Comparison of ENCODE assay signal across 17 cellular contexts in genomic region chr7:131861620-131862346, GRCh38.
DNase-seq lines count a peak whose midpoint lies in the region; ATAC-seq and TF ChIP-seq lines count a peak whose summit lies in the region.
"Had no signal": no experiment of that assay in that cellular context is flagged by ENCODE, and none has a peak within 500 bp of the region (broad histone marks: within the 10 kb centered on the region; RNA-seq: fewer than 3 reads in every experiment).

No MANE protein-coding gene starts in this region.

- H3K9ac ChIP-seq in HCT116 (ENCODE audit: low read length): no peak overlapping the region

- no peak overlapping the region for H3K4me2 ChIP-seq in HCT116 (ENCODE audit: low read length)

- H3K27ac ChIP-seq in HCT116 (ENCODE audit: low read depth, low read length) (no peak overlapping the region), VCaP (peak overlapping the region; percentile 78), foreskin keratinocyte (no peak overlapping the region)

- TF ChIP-seq CTCF in HCT116 (IDR thresholded peaks at IDR 0.05 in 2 of 3, conservative IDR thresholded peaks at IDR 0.05 in 1 of 3; ENCODE audit: borderline replicate concordance in 1 of 3, insufficient read depth in 1 of 3, low read depth in 2 of 3, low read length in 2 of 3) (no peak), VCaP (conservative IDR thresholded peaks at IDR 0.05) (peak; percentile 53), foreskin keratinocyte (conservative IDR thresholded peaks at IDR 0.05) (peak; percentile 16)

- DNase-seq in AG08395 (ENCODE audit: low spot score) (peak; percentile 18), HCT116 (ENCODE audit: low read depth, low spot score) (no peak), foreskin keratinocyte (no peak), NCI-H524 treated with DMSO at 0.1 percent for 48 hours (lab: John Stamatoyannopoulos, UW) (no peak), HEK293T (ENCODE audit: extremely low spot score) (no peak), islet precursor cell (no peak)
- DNase-seq: activated CD4-positive, alpha-beta T cell treated with anti-CD3 and anti-CD28 coated beads, Interleukin-2, amount 50 U/mL, for 4 hours; activated T-cell treated with anti-CD3 and anti-CD28 coated beads, Interleukin-2, amount 50 U/mL, for 48 hours; Caco-2; caudate nucleus; endodermal cell; NCI-H1930; NCI-H524; retina had no signal

- no peak overlapping the region for H3K4me3 ChIP-seq in HCT116 (replicated peaks in 1 of 2; ENCODE audit: low read depth in 1 of 2, low read length in 2 of 2)

- CTCF ChIA-PET in HCT116 (lab: Charles Lee) (no interaction called here), HEK293T (lab: Yijun Ruan, JAX) (no interaction called here)

- no TSS peak for BruUV-seq in HCT116 (replicated peaks; lab: Mats Ljungman, UMichigan)

- H3K79me2 ChIP-seq in HCT116 (ENCODE audit: insufficient read depth, low read length): no peaks in the 10 kb centered on the region

- TF ChIP-seq POLR2A in HCT116 (IDR thresholded peaks at IDR 0.05; ENCODE audit: borderline replicate concordance, extremely low read depth, insufficient read depth, insufficient read length): no peak

- peak; percentile 15; the same call in 1 of the 2 replicates for TF ChIP-seq RAD21 in HCT116 (IDR thresholded peaks at IDR 0.05; ENCODE audit: low read depth)

- H3K27me3 ChIP-seq in HCT116 (ENCODE audit: insufficient read depth, low read length): peaks cover 28% of the 10 kb centered on the region
- peaks cover 27% of the 10 kb centered on the region for H3K27me3 ChIP-seq in foreskin keratinocyte

- RAD21 ChIA-PET in HCT116 (lab: Charles Lee; ENCODE audit: low non-redundant PET in 1 of 2, low total read pairs in 2 of 2, uncharacterized antibody in 2 of 2, unreplicated experiment in 2 of 2): no interaction called here

- peaks cover 0 to 6% of the 10 kb centered on the region in 2 experiments; a peak in 1 of 4 replicates for H3K4me1 ChIP-seq in HCT116 (ENCODE audit: control insufficient read depth in 1 of 2, insufficient read depth in 2 of 2, low read length in 2 of 2)
- no peaks in the 10 kb centered on the region for H3K4me1 ChIP-seq in foreskin keratinocyte
- H3K4me1 ChIP-seq: Caco-2 had no signal

- ATAC-seq in HCT116 (no peak), foreskin keratinocyte (no peak), GM18873 (IDR thresholded peaks at IDR 0.05; ENCODE audit: low FRiP score, unreplicated experiment) (no peak)
- ATAC-seq: natural killer cell treated with Interleukin-12 subunit alpha and Interleukin-12 subunit beta and Interleukin-15 and Interleukin-18, amount 100 ng/mL, for 72 hours had no signal

- intact Hi-C loops in HCT116 (cut with micrococcal nuclease): no loop called here

- H3K9me3 ChIP-seq in HCT116 (ENCODE audit: control insufficient read depth in 1 of 2, insufficient read depth in 1 of 2, low read depth in 1 of 2, low read length in 2 of 2): no peaks in the 10 kb centered on the region
- H3K9me3 ChIP-seq: Caco-2 had no signal

- no peaks in the 10 kb centered on the region for H3K9me2 ChIP-seq in HCT116 (ENCODE audit: insufficient read depth)

- H2AFZ ChIP-seq in HCT116 (ENCODE audit: low read depth, low read length, poor library complexity, severe bottlenecking): no peak overlapping the region

- H4K20me1 ChIP-seq in HCT116 (ENCODE audit: insufficient read depth): no peaks in the 10 kb centered on the region

- H3K36me3 ChIP-seq in HCT116 (ENCODE audit: control insufficient read depth in 1 of 2, insufficient read depth in 2 of 2, low read length in 2 of 2): no peaks in the 10 kb centered on the region

- POLR2A ChIA-PET in HCT116 (lab: Charles Lee) (no interaction called here), HEK293T (lab: Yijun Ruan, JAX) (no interaction called here)

TF ChIP-seq in HCT116, 20 proteins besides CTCF, POLR2A, EP300 and RAD21:
- TF ChIP-seq YY1 (IDR thresholded peaks at IDR 0.05; ENCODE audit: extremely low read depth, insufficient replicate concordance, low read depth, low read length): no peak
- no peak for TF ChIP-seq EGR1 (IDR thresholded peaks at IDR 0.05; ENCODE audit: low read depth)
TF ChIP-seq in HCT116: peak in this region for 0.

TF ChIP-seq in HEK293T, 16 proteins besides CTCF, POLR2A, EP300 and RAD21:
- TF ChIP-seq LEF1 (IDR thresholded peaks at IDR 0.05; ENCODE audit: borderline replicate concordance) (no peak), PKNOX1 (IDR thresholded peaks at IDR 0.05) (no peak), FOXA1 (IDR thresholded peaks at IDR 0.05) (no peak), CTBP1 (IDR thresholded peaks at IDR 0.05; ENCODE audit: borderline replicate concordance) (no peak), L3MBTL2 (conservative IDR thresholded peaks at IDR 0.05) (no peak), SP1 (IDR thresholded peaks at IDR 0.05) (no peak), ARNT (IDR thresholded peaks at IDR 0.05) (no peak), ELF4 (IDR thresholded peaks at IDR 0.05) (no peak), FOXM1 (IDR thresholded peaks at IDR 0.05; ENCODE audit: borderline replicate concordance) (no peak), FOXK2 (IDR thresholded peaks at IDR 0.05) (no peak), BHLHE40 (IDR thresholded peaks at IDR 0.05; ENCODE audit: borderline replicate concordance) (no peak), NFRKB (IDR thresholded peaks at IDR 0.05) (no peak), ZNF384 (IDR thresholded peaks at IDR 0.05) (no peak)

Comparison
In these comparisons a context has a peak if more than half of its experiments do, and no peak if none do; other contexts are left out.
1. CTCF ChIP-seq: peak in VCaP (single experiment) and foreskin keratinocyte (single experiment); none in HCT116 (0 of 3).